Comparison of ENCODE assay signal across 8 cellular contexts in the genomic region with DNA sequence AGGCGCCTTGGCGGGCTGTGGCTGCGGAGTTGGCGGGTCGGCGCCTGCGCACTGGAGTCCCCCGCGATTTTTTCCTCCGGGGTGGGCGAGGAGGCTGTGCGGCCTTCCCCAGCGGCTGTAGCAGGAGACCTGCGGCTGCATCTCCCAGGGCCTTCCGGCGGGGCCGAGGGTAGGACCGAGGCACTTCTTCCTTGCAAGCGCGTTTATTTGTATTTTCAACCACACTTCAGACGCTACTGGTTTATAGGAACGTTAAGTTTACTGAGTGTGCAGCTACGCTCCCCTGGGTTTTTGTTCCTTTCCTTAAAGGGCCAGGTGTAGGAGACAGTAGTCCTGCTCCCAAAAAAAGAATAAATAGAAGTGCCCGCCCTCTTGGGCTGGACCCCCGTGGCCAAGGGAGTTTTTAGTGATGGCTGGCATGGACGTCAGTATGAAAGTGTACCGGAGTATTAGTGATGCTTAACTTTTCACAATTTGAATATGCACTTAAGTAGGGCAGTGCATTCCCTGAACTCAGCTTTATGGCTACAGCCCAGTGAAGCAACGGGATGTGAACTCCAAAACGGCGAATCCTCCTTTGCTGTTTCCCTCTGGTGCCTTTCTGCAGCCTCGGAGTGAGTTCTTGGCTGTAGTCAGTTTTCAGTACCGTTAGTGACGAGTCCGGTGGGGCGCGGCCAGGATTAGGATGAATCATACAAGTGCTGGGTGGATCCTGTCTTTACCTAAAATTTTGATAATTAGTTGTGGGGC. TPM values are rescaled to one million over a fixed set of nuclear protein-coding genes. Genes with fewer than 3 reads are reported as not detected.
DNase-seq lines count a peak whose midpoint lies in the region; ATAC-seq, FAIRE-seq and TF ChIP-seq lines count a peak whose summit lies in the region.

No MANE protein-coding gene starts in this region.

- peak overlapping the region; percentile 89 to 99 (median 94) for H3K27ac Mint-ChIP-seq in IgD-negative memory B cell

- H3K27me3 Mint-ChIP-seq in IgD-negative memory B cell, result no peaks in the 10 kb centered on the region

- ATAC-seq in GM21528 (IDR thresholded peaks at IDR 0.05; ENCODE audit: low FRiP score, unreplicated experiment), result peak; percentile 20

- no peaks in the 10 kb centered on the region for H3K9me3 Mint-ChIP-seq in IgD-negative memory B cell

- H3K4me3 Mint-ChIP-seq in IgD-negative memory B cell, result peak overlapping the region; percentile 90 to 100 (median 99)

- TF ChIP-seq CTCF in D721Med (IDR thresholded peaks at IDR 0.05; ENCODE audit: insufficient read depth, missing control alignments), result no peak

- H3K4me1 Mint-ChIP-seq in IgD-negative memory B cell, result peaks cover 26 to 37% (median 31%) of the 10 kb centered on the region in 3 donors

- peaks cover 4% of the 10 kb centered on the region for H3K36me3 Mint-ChIP-seq in IgD-negative memory B cell

- H3K36me3 ChIP-seq in SK-N-MC (ENCODE audit: insufficient read depth, low read length), result peaks cover 46% of the 10 kb centered on the region

- DNase-seq in D721Med (ENCODE audit: insufficient read length, low spot score) (peak; percentile 46), SK-N-MC (ENCODE audit: low read depth, low spot score) (no peak), globus pallidus (ENCODE audit: low spot score) (peak; percentile 96), nucleus accumbens (lab: John Stamatoyannopoulos, UW) (peak in 43 of 56 donors; percentile 3 to 95 (median 72))
- peak; percentile 94 for DNase-seq in activated naive CD4-positive, alpha-beta T cell treated with anti-CD3 and anti-CD28 coated beads, Interleukin-2, amount 50 U/mL, for 16 hours

- FAIRE-seq in D721Med (lab: Jason Lieb, UNC), result no peak

- peak overlapping the region; percentile 94 for H3K9ac ChIP-seq in SK-N-MC (ENCODE audit: insufficient read length)

- peak overlapping the region; percentile 80 for H3K27ac ChIP-seq in SK-N-MC
- peak overlapping the region; percentile 89 for H3K27ac ChIP-seq in temporal lobe (ENCODE audit: low read depth, low read length)

- H3K9me3 ChIP-seq in SK-N-MC (ENCODE audit: low read depth, low read length), result no peaks in the 10 kb centered on the region

- H3K4me3 ChIP-seq in SK-N-MC, result peak overlapping the region; percentile 81

RNA-seq across cellular contexts. Expression of a gene that starts 1.0 kb away (rescaled TPM):
- 12.3 TPM for polyA plus RNA-seq in IgD-negative memory B cell
- 6.6 TPM for total RNA-seq in temporal lobe

RNA-seq across cellular contexts. Expression of a gene that starts 18.7 kb away (rescaled TPM):
- polyA plus RNA-seq in IgD-negative memory B cell, result 12.5 TPM
- total RNA-seq in temporal lobe, result 13.5 TPM
